In the genomic region with DNA sequence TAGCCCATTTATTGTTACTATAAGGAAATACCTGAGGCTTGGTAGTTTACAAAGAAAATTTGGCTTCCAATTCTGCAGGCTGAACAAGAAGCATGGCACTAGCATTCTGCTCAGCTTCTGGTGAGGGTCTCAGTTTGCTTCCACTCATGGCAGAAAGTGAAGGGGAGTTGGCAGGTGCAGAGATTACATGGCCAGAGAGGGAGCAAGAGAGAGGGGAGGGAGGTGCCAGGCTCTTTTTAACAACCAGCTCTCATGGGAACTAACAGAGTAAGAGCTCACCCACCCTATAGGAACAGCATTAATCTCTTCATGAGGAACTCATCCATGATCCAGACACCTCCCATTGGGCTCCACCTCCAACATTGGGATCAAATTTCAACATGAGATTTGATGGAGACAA, we compare ENCODE assay signal across 16 cellular contexts.
DNase-seq lines count a peak whose midpoint lies in the region; ATAC-seq and TF ChIP-seq lines count a peak whose summit lies in the region.
"Had no signal": no experiment of that assay in that cellular context is flagged by ENCODE, and none has a peak within 500 bp of the region (broad histone marks: within the 10 kb centered on the region; RNA-seq: fewer than 3 reads in every experiment).

No MANE protein-coding gene starts in this region.

- H3K4me1 Mint-ChIP-seq in H9, result no peaks in the 10 kb centered on the region
- no peaks in the 10 kb centered on the region for H3K4me1 Mint-ChIP-seq in activated CD4-positive, alpha-beta T cell treated with anti-CD3 and anti-CD28 coated beads for 36 hours
- H3K4me1 Mint-ChIP-seq: CD4-positive, alpha-beta memory T cell had no signal

- H3K56ac ChIP-seq in H9 (ENCODE audit: insufficient read length, low read depth, low read length), result no peak overlapping the region
- no peak overlapping the region for H3K56ac ChIP-seq in mesendoderm (ENCODE audit: low read length)

- H3K27ac ChIP-seq in H9 (ENCODE audit: insufficient read length, low read depth, low read length), result no peak overlapping the region
- no peak overlapping the region for H3K27ac ChIP-seq in mesendoderm (ENCODE audit: low read depth, low read length)
- H3K27ac ChIP-seq: GM23248 had no signal

- no peak overlapping the region for H2BK12ac ChIP-seq in H9 (ENCODE audit: insufficient read length, low read depth, low read length)

- H3K36me3 ChIP-seq in mesendoderm (ENCODE audit: control insufficient read depth, insufficient read depth, low read length), result no peaks in the 10 kb centered on the region
- H3K36me3 ChIP-seq: HAP-1 had no signal

- H3K4ac ChIP-seq in H9 (ENCODE audit: low read depth, low read length) (no peak overlapping the region), mesendoderm (ENCODE audit: low read depth, low read length) (no peak overlapping the region)

- H2BK120ac ChIP-seq in H9 (ENCODE audit: low read depth, low read length, poor library complexity, severe bottlenecking), result no peak overlapping the region
- H2BK120ac ChIP-seq in mesendoderm (ENCODE audit: low read depth, low read length), result no peak overlapping the region

- no peak overlapping the region for H2BK20ac ChIP-seq in H9 (ENCODE audit: low read depth, low read length, poor library complexity, severe bottlenecking)

- H3K4me1 ChIP-seq in H9 (ENCODE audit: insufficient read depth, low read length) (no peaks in the 10 kb centered on the region), mesendoderm (ENCODE audit: control insufficient read depth, low read depth, low read length) (no peaks in the 10 kb centered on the region)
- H3K4me1 ChIP-seq: HAP-1 had no signal

- H4K20me1 ChIP-seq in H9 (ENCODE audit: control insufficient read depth, insufficient read depth, insufficient read length), result no peaks in the 10 kb centered on the region

- no peaks in the 10 kb centered on the region for H3K9me3 ChIP-seq in H9 (ENCODE audit: control insufficient read depth, low read depth, low read length)
- H3K9me3 ChIP-seq: HAP-1 had no signal

- no peaks in the 10 kb centered on the region for H3K36me3 Mint-ChIP-seq in H9 (ENCODE audit: insufficient read depth in 1 of 3, low read depth in 3 of 3)
- H3K36me3 Mint-ChIP-seq in activated CD4-positive, alpha-beta T cell treated with anti-CD3 and anti-CD28 coated beads for 36 hours (ENCODE audit: low read depth), result no peaks in the 10 kb centered on the region
- H3K36me3 Mint-ChIP-seq: CD4-positive, alpha-beta memory T cell had no signal

- no peak overlapping the region for H2AFZ ChIP-seq in H9 (ENCODE audit: low read length)
- H2AFZ ChIP-seq: GM23248 had no signal

- TF ChIP-seq CTCF in H9 (conservative IDR thresholded peaks at IDR 0.05), result peak; percentile 24; the same call in 2 of the 3 replicates

- CTCF ChIA-PET in activated CD4-positive, alpha-beta T cell treated with anti-CD3 and anti-CD28 coated beads for 36 hours (lab: Charles Lee), result no interaction called here

- no peaks in the 10 kb centered on the region for H3K79me2 ChIP-seq in H9 (ENCODE audit: insufficient read depth, low read length)
- no peaks in the 10 kb centered on the region for H3K79me2 ChIP-seq in mesendoderm (ENCODE audit: control insufficient read depth, insufficient read depth, low read length)

- H3K4me2 ChIP-seq in H9 (ENCODE audit: insufficient read depth, insufficient read length, low read length) (no peak overlapping the region), mesendoderm (ENCODE audit: low read length) (no peak overlapping the region)

- H3K18ac ChIP-seq in H9 (ENCODE audit: insufficient read length, low read depth, low read length) (no peak overlapping the region), mesendoderm (ENCODE audit: low read length) (no peak overlapping the region)

- H3K27me3 ChIP-seq in H9 (ENCODE audit: insufficient read depth, low read length) (no peaks in the 10 kb centered on the region), mesendoderm (ENCODE audit: insufficient read depth, low read length, poor library complexity) (no peaks in the 10 kb centered on the region)

- H3K9me3 Mint-ChIP-seq in H9, result no peaks in the 10 kb centered on the region
- H3K9me3 Mint-ChIP-seq in activated CD4-positive, alpha-beta T cell treated with anti-CD3 and anti-CD28 coated beads for 36 hours (ENCODE audit: low read depth), result no peaks in the 10 kb centered on the region

- POLR2A ChIA-PET in activated CD4-positive, alpha-beta T cell treated with anti-CD3 and anti-CD28 coated beads for 36 hours (lab: Charles Lee), result no interaction called here

- no peak overlapping the region for H2BK15ac ChIP-seq in H9 (ENCODE audit: low read depth, low read length)
- H2BK15ac ChIP-seq in mesendoderm (replicated peaks; ENCODE audit: low read depth), result no peak overlapping the region

- intact Hi-C loops in activated CD4-positive, alpha-beta T cell treated with anti-CD3 and anti-CD28 coated beads for 36 hours (cut with DNase I, micrococcal nuclease), result loop anchor here in 1 of 2 experiments (5.0 kb wide), 1 partner anchor 1523 kb away; no protein-coding TSS in a partner anchor

- H3K4me3 ChIP-seq in mesendoderm (ENCODE audit: low read length), result no peak overlapping the region
- H3K4me3 ChIP-seq: GM23248, HAP-1 had no signal

- no peak overlapping the region for H4K8ac ChIP-seq in H9 (replicated peaks; ENCODE audit: insufficient read length, low read depth, low read length)
- H4K8ac ChIP-seq in mesendoderm (ENCODE audit: low read depth, low read length), result no peak overlapping the region

- H3K4me3 Mint-ChIP-seq in H9, result no peak overlapping the region
- no peak overlapping the region for H3K4me3 Mint-ChIP-seq in activated CD4-positive, alpha-beta T cell treated with anti-CD3 and anti-CD28 coated beads for 36 hours
- H3K4me3 Mint-ChIP-seq: CD4-positive, alpha-beta memory T cell; HFFc6 had no signal

- H3K9ac ChIP-seq in H9 (ENCODE audit: extremely low read depth, insufficient read length, low read length) (no peak overlapping the region), mesendoderm (ENCODE audit: low read length) (no peak overlapping the region)
- H3K9ac ChIP-seq: GM23248 had no signal

- H2BK5ac ChIP-seq in H9 (ENCODE audit: insufficient read length, low read length) (no peak overlapping the region), mesendoderm (ENCODE audit: low read length) (no peak overlapping the region)

- DNase-seq in NCI-H2171 treated with DMSO at 0.1 percent for 48 hours (lab: John Stamatoyannopoulos, UW) (peak; percentile 19), NCI-H2171 (lab: John Stamatoyannopoulos, UW) (no peak), H9 (peak; percentile 31), NCI-H69 (lab: John Stamatoyannopoulos, UW) (peak; percentile 7), mesendoderm (peak; percentile 39), DMS53 (lab: John Stamatoyannopoulos, UW) (no peak)
- no peak for DNase-seq in activated CD4-positive, alpha-beta T cell treated with anti-CD3 and anti-CD28 coated beads for 36 hours
- DNase-seq: C1 segment of cervical spinal cord; Calu3; CD4-positive, alpha-beta memory T cell; COR-L47; DND-41; GM23248; HFFc6 had no signal

- H4K5ac ChIP-seq in H9 (ENCODE audit: insufficient read length, low read depth, low read length), result no peak overlapping the region
- no peak overlapping the region for H4K5ac ChIP-seq in mesendoderm (ENCODE audit: low read length)

- H3K23me2 ChIP-seq in H9 (ENCODE audit: insufficient read length, low read depth, low read length, poor library complexity, severe bottlenecking), result no peaks in the 10 kb centered on the region

- no peak overlapping the region for H2AK5ac ChIP-seq in H9 (ENCODE audit: insufficient read length, low read length)
- H2AK5ac ChIP-seq in mesendoderm (ENCODE audit: low read length), result no peak overlapping the region

- no peak overlapping the region for H3K14ac ChIP-seq in H9 (ENCODE audit: insufficient read depth, low read length)

- H3K27ac Mint-ChIP-seq in H9, result no peak overlapping the region
- H3K27ac Mint-ChIP-seq in activated CD4-positive, alpha-beta T cell treated with anti-CD3 and anti-CD28 coated beads for 36 hours, result no peak overlapping the region
- H3K27ac Mint-ChIP-seq: CD4-positive, alpha-beta memory T cell; HFFc6 had no signal

- no peaks in the 10 kb centered on the region for H3K79me1 ChIP-seq in H9 (ENCODE audit: insufficient read depth, low read depth, low read length, poor library complexity, severe bottlenecking)
- H3K79me1 ChIP-seq in mesendoderm (ENCODE audit: low read length), result no peaks in the 10 kb centered on the region

- H3K23ac ChIP-seq in H9 (ENCODE audit: insufficient read length, low read depth, low read length) (no peak overlapping the region), mesendoderm (ENCODE audit: low read length) (no peak overlapping the region)

- no peak overlapping the region for H3T11ph ChIP-seq in H9 (ENCODE audit: low read length)

- no peak for ATAC-seq in GM21717 (IDR thresholded peaks at IDR 0.05; ENCODE audit: unreplicated experiment)
- no peak for ATAC-seq in activated CD4-positive, alpha-beta T cell treated with anti-CD3 and anti-CD28 coated beads for 36 hours

- peaks cover 2% of the 10 kb centered on the region for H3K27me3 Mint-ChIP-seq in H9 (ENCODE audit: low read depth)
- no peaks in the 10 kb centered on the region for H3K27me3 Mint-ChIP-seq in activated CD4-positive, alpha-beta T cell treated with anti-CD3 and anti-CD28 coated beads for 36 hours
- H3K27me3 Mint-ChIP-seq: CD4-positive, alpha-beta memory T cell had no signal

- H4K91ac ChIP-seq in H9 (ENCODE audit: insufficient read length, low read depth, low read length), result no peak overlapping the region

Comparison
In these comparisons a context has a peak if more than half of its experiments do, and no peak if none do; other contexts are left out.
1. DNase-seq: peak in NCI-H2171 treated with DMSO at 0.1 percent for 48 hours (single experiment), H9 (single experiment), NCI-H69 (single experiment) and mesendoderm (single experiment); none in NCI-H2171 (single experiment), activated CD4-positive, alpha-beta T cell treated with anti-CD3 and anti-CD28 coated beads for 36 hours (single experiment) and DMS53 (single experiment).